ENCODE assay signal across 17 cellular contexts in genomic region chr16:57575468-57576277, GRCh38. TPM values are rescaled to one million over a fixed set of nuclear protein-coding genes. Genes with fewer than 3 reads are reported as not detected.
DNase-seq lines count a peak whose midpoint lies in the region; ATAC-seq, FAIRE-seq and TF ChIP-seq lines count a peak whose summit lies in the region.
"Had no signal": no experiment of that assay in that cellular context is flagged by ENCODE, and none has a peak within 500 bp of the region (broad histone marks: within the 10 kb centered on the region; RNA-seq: fewer than 3 reads in every experiment).

No MANE protein-coding gene starts in this region.

- DNase-seq in activated CD4-positive, alpha-beta T cell treated with anti-CD3 and anti-CD28 coated beads, Interleukin-2, amount 10 ng/mL, durations not matched to agents 24 days and 14 days = no peak
- no peak for DNase-seq in activated CD4-positive, alpha-beta T cell treated with anti-CD3 and anti-CD28 coated beads, Interleukin-2, amount 50 U/mL, for 48 hours
- DNase-seq in GM12891 (ENCODE audit: insufficient read length, low spot score) = no peak
- no peak for DNase-seq in activated T-helper 2 cell treated with anti-CD3 and anti-CD28 coated beads, Interferon-gamma antibody, Interleukin-2, Interleukin-4, amounts not matched to agents 10 μg/mL and 5 μg/mL and 100 μg/mL, durations not matched to agents 14 hours and 24 hours and 36 hours (ENCODE audit: low spot score)
- DNase-seq in natural killer cell treated with Interleukin-12 subunit alpha and Interleukin-12 subunit beta and Interleukin-15 and Interleukin-18, amount 100 ng/mL, for 72 hours (ENCODE audit: low spot score) = no peak
- no peak for DNase-seq in stimulated activated CD4-positive, alpha-beta T cell treated with anti-CD3 and anti-CD28 coated beads, Interleukin-2, amount 100 ng/mL, for 48 hours
- DNase-seq in NCI-H1417 (lab: John Stamatoyannopoulos, UW) = no peak
- no peak for DNase-seq in activated gamma-delta T cell treated with Interleukin-2 at 50 U/mL for 16 hours
- DNase-seq: SIG-M5 had no signal

- H3K4me1 Mint-ChIP-seq in activated CD4-positive, alpha-beta T cell treated with anti-CD3 and anti-CD28 coated beads, Interleukin-2, amount 10 ng/mL, durations not matched to agents 24 days and 14 days = peaks cover 52% of the 10 kb centered on the region
- peaks cover 47% of the 10 kb centered on the region for H3K4me1 Mint-ChIP-seq in activated T-helper 2 cell treated with anti-CD3 and anti-CD28 coated beads, Interferon-gamma antibody, Interleukin-2, Interleukin-4, amounts not matched to agents 10 μg/mL and 5 μg/mL and 100 μg/mL, durations not matched to agents 14 hours and 24 hours and 36 hours (ENCODE audit: low read depth)
- peaks cover 62 to 69% of the 10 kb centered on the region in 2 donors for H3K4me1 Mint-ChIP-seq in natural killer cell treated with Interleukin-12 subunit alpha and Interleukin-12 subunit beta and Interleukin-15 and Interleukin-18, amount 100 ng/mL, for 72 hours (ENCODE audit: low read depth in 2 of 2)

- H3K27me3 Mint-ChIP-seq in activated CD4-positive, alpha-beta T cell treated with anti-CD3 and anti-CD28 coated beads, Interleukin-2, amount 10 ng/mL, durations not matched to agents 24 days and 14 days = no peaks in the 10 kb centered on the region
- H3K27me3 Mint-ChIP-seq in activated T-helper 2 cell treated with anti-CD3 and anti-CD28 coated beads, Interferon-gamma antibody, Interleukin-2, Interleukin-4, amounts not matched to agents 10 μg/mL and 5 μg/mL and 100 μg/mL, durations not matched to agents 14 hours and 24 hours and 36 hours (ENCODE audit: low read depth) = peaks cover 2% of the 10 kb centered on the region
- no peaks in the 10 kb centered on the region for H3K27me3 Mint-ChIP-seq in natural killer cell treated with Interleukin-12 subunit alpha and Interleukin-12 subunit beta and Interleukin-15 and Interleukin-18, amount 100 ng/mL, for 72 hours
- H3K27me3 Mint-ChIP-seq: activated naive CD8-positive, alpha-beta T cell; B cell; stimulated activated naive CD8-positive, alpha-beta T cell treated with anti-CD3 and anti-CD28 coated beads, Interleukin-15, Interleukin-2, amounts not matched to agents 100 ng/mL and 50 ng/mL, for 24 hours had no signal

- 0 out of 2 replicates have a peak, but pooled peaks have one; percentile 42 for TF ChIP-seq POLR2A in GM12891 (IDR thresholded peaks at IDR 0.05; ENCODE audit: low read depth, low read length)

- no peaks in the 10 kb centered on the region for H3K36me3 Mint-ChIP-seq in activated CD4-positive, alpha-beta T cell treated with anti-CD3 and anti-CD28 coated beads, Interleukin-2, amount 10 ng/mL, durations not matched to agents 24 days and 14 days (ENCODE audit: low read depth)
- H3K36me3 Mint-ChIP-seq in activated T-helper 2 cell treated with anti-CD3 and anti-CD28 coated beads, Interferon-gamma antibody, Interleukin-2, Interleukin-4, amounts not matched to agents 10 μg/mL and 5 μg/mL and 100 μg/mL, durations not matched to agents 14 hours and 24 hours and 36 hours (ENCODE audit: low read depth) = no peaks in the 10 kb centered on the region
- peaks cover 8% of the 10 kb centered on the region for H3K36me3 Mint-ChIP-seq in natural killer cell treated with Interleukin-12 subunit alpha and Interleukin-12 subunit beta and Interleukin-15 and Interleukin-18, amount 100 ng/mL, for 72 hours
- H3K36me3 Mint-ChIP-seq: activated naive CD8-positive, alpha-beta T cell had no signal

- H3K9me3 Mint-ChIP-seq in activated CD4-positive, alpha-beta T cell treated with anti-CD3 and anti-CD28 coated beads, Interleukin-2, amount 10 ng/mL, durations not matched to agents 24 days and 14 days = no peaks in the 10 kb centered on the region
- no peaks in the 10 kb centered on the region for H3K9me3 Mint-ChIP-seq in activated T-helper 2 cell treated with anti-CD3 and anti-CD28 coated beads, Interferon-gamma antibody, Interleukin-2, Interleukin-4, amounts not matched to agents 10 μg/mL and 5 μg/mL and 100 μg/mL, durations not matched to agents 14 hours and 24 hours and 36 hours
- H3K9me3 Mint-ChIP-seq in natural killer cell treated with Interleukin-12 subunit alpha and Interleukin-12 subunit beta and Interleukin-15 and Interleukin-18, amount 100 ng/mL, for 72 hours = no peaks in the 10 kb centered on the region
- H3K9me3 Mint-ChIP-seq: activated T-helper 1 cell treated with anti-CD3 and anti-CD28 coated beads, Interleukin-12 subunit alpha, Interleukin-12 subunit beta, Interleukin-2, Interleukin-4 antibody, amounts not matched to agents 30 ng/mL and 10 ng/mL and 1 ng/mL, durations not matched to agents 14 hours and 24 hours and 36 hours; stimulated activated naive CD8-positive, alpha-beta T cell treated with anti-CD3 and anti-CD28 coated beads, Interleukin-15, Interleukin-2, amounts not matched to agents 100 ng/mL and 50 ng/mL, for 24 hours had no signal

- intact Hi-C loops in activated CD4-positive, alpha-beta T cell treated with anti-CD3 and anti-CD28 coated beads, Interleukin-2, amount 10 ng/mL, durations not matched to agents 24 days and 14 days (cut with micrococcal nuclease) = loop anchor here (1.0 to 10.0 kb wide), 9 partner anchors 16 to 429 kb away; partner anchors contain the start of genes KATNB1 and KIFC3
- intact Hi-C loops in activated T-helper 2 cell treated with anti-CD3 and anti-CD28 coated beads, Interferon-gamma antibody, Interleukin-2, Interleukin-4, amounts not matched to agents 10 μg/mL and 5 μg/mL and 100 μg/mL, durations not matched to agents 14 hours and 24 hours and 36 hours (cut with micrococcal nuclease) = loop anchor here (1.0 to 10.0 kb wide), 5 partner anchors 16 to 425 kb away; partner anchors contain the start of genes USB1 and ZNF319

- ATAC-seq in natural killer cell treated with Interleukin-12 subunit alpha and Interleukin-12 subunit beta and Interleukin-15 and Interleukin-18, amount 100 ng/mL, for 72 hours = no peak

- no peak for FAIRE-seq in GM12891 (lab: Jason Lieb, UNC)
- FAIRE-seq: A204.1, TTC549 had no signal

- H3K4me3 Mint-ChIP-seq in activated CD4-positive, alpha-beta T cell treated with anti-CD3 and anti-CD28 coated beads, Interleukin-2, amount 10 ng/mL, durations not matched to agents 24 days and 14 days = no peak overlapping the region
- H3K4me3 Mint-ChIP-seq in activated T-helper 2 cell treated with anti-CD3 and anti-CD28 coated beads, Interferon-gamma antibody, Interleukin-2, Interleukin-4, amounts not matched to agents 10 μg/mL and 5 μg/mL and 100 μg/mL, durations not matched to agents 14 hours and 24 hours and 36 hours (ENCODE audit: low read depth) = no peak overlapping the region
- H3K4me3 Mint-ChIP-seq in natural killer cell treated with Interleukin-12 subunit alpha and Interleukin-12 subunit beta and Interleukin-15 and Interleukin-18, amount 100 ng/mL, for 72 hours = peak overlapping the region; percentile 49
- H3K4me3 Mint-ChIP-seq: activated naive CD8-positive, alpha-beta T cell; activated T-helper 1 cell treated with anti-CD3 and anti-CD28 coated beads, Interleukin-12 subunit alpha, Interleukin-12 subunit beta, Interleukin-2, Interleukin-4 antibody, amounts not matched to agents 30 ng/mL and 10 ng/mL and 1 ng/mL, durations not matched to agents 14 hours and 24 hours and 36 hours; B cell; stimulated activated naive CD8-positive, alpha-beta T cell treated with anti-CD3 and anti-CD28 coated beads, Interleukin-15, Interleukin-2, amounts not matched to agents 100 ng/mL and 50 ng/mL, for 24 hours had no signal

- peak overlapping the region; percentile 96 for H3K27ac Mint-ChIP-seq in activated CD4-positive, alpha-beta T cell treated with anti-CD3 and anti-CD28 coated beads, Interleukin-2, amount 10 ng/mL, durations not matched to agents 24 days and 14 days
- H3K27ac Mint-ChIP-seq in activated T-helper 2 cell treated with anti-CD3 and anti-CD28 coated beads, Interferon-gamma antibody, Interleukin-2, Interleukin-4, amounts not matched to agents 10 μg/mL and 5 μg/mL and 100 μg/mL, durations not matched to agents 14 hours and 24 hours and 36 hours = peak overlapping the region; percentile 25
- peak overlapping the region; percentile 97 for H3K27ac Mint-ChIP-seq in natural killer cell treated with Interleukin-12 subunit alpha and Interleukin-12 subunit beta and Interleukin-15 and Interleukin-18, amount 100 ng/mL, for 72 hours

TF ChIP-seq in GM12891, 5 proteins besides CTCF, POLR2A, EP300 and RAD21:
- TF ChIP-seq POLR2AphosphoS5 (IDR thresholded peaks at IDR 0.05; ENCODE audit: low read depth, low read length) (no peak; the same call in 1 of the 2 replicates), PAX5 (IDR thresholded peaks at IDR 0.05; ENCODE audit: insufficient read depth, low read length, severe bottlenecking) (no peak), POU2F2 (IDR thresholded peaks at IDR 0.05; ENCODE audit: low read depth, low read length) (no peak), TAF1 (IDR thresholded peaks at IDR 0.05; ENCODE audit: low read depth, low read length) (no peak), SPI1 (IDR thresholded peaks at IDR 0.05; ENCODE audit: low read depth, low read length) (no peak)

RNA-seq across cellular contexts. Expression of gene ADGRG5, which starts 33.2 kb away (rescaled TPM):
- 5.4 and 6.1 TPM in 2 replicates for total RNA-seq in activated CD4-positive, alpha-beta T cell treated with anti-CD3 and anti-CD28 coated beads, Interleukin-2, amount 10 ng/mL, durations not matched to agents 24 days and 14 days
- 58.0 TPM for polyA plus RNA-seq in GM12891 (2012; ENCODE audit: low read depth, missing spikeins)
- 2.1 and 2.8 TPM in 2 replicates for total RNA-seq in activated T-helper 2 cell treated with anti-CD3 and anti-CD28 coated beads, Interferon-gamma antibody, Interleukin-2, Interleukin-4, amounts not matched to agents 10 μg/mL and 5 μg/mL and 100 μg/mL, durations not matched to agents 14 hours and 24 hours and 36 hours
- total RNA-seq in natural killer cell treated with Interleukin-12 subunit alpha and Interleukin-12 subunit beta and Interleukin-15 and Interleukin-18, amount 100 ng/mL, for 72 hours = 10 to 100 TPM; 86.8 to 95.0 TPM
- total RNA-seq: GM23248 had no signal
- polyA plus RNA-seq: keratinocyte had no signal

RNA-seq across cellular contexts. Expression of gene CCDC102A, which starts 39.3 kb away (rescaled TPM):
- total RNA-seq in activated CD4-positive, alpha-beta T cell treated with anti-CD3 and anti-CD28 coated beads, Interleukin-2, amount 10 ng/mL, durations not matched to agents 24 days and 14 days = 6.0 and 6.7 TPM in 2 replicates
- polyA plus RNA-seq in GM12891 (2012; ENCODE audit: low read depth, missing spikeins) = 7.6 TPM
- 6.3 and 6.8 TPM in 2 replicates for total RNA-seq in activated T-helper 2 cell treated with anti-CD3 and anti-CD28 coated beads, Interferon-gamma antibody, Interleukin-2, Interleukin-4, amounts not matched to agents 10 μg/mL and 5 μg/mL and 100 μg/mL, durations not matched to agents 14 hours and 24 hours and 36 hours
- 10 to 100 TPM; 13.9 to 21.5 TPM for total RNA-seq in natural killer cell treated with Interleukin-12 subunit alpha and Interleukin-12 subunit beta and Interleukin-15 and Interleukin-18, amount 100 ng/mL, for 72 hours

RNA-seq across cellular contexts. Expression of gene ADGRG1, which starts 52.8 kb away (rescaled TPM):
- total RNA-seq in activated CD4-positive, alpha-beta T cell treated with anti-CD3 and anti-CD28 coated beads, Interleukin-2, amount 10 ng/mL, durations not matched to agents 24 days and 14 days = 3.8 and 4.8 TPM in 2 replicates
- 1.1 TPM for polyA plus RNA-seq in GM12891 (2012; ENCODE audit: low read depth, missing spikeins)
- total RNA-seq in activated T-helper 2 cell treated with anti-CD3 and anti-CD28 coated beads, Interferon-gamma antibody, Interleukin-2, Interleukin-4, amounts not matched to agents 10 μg/mL and 5 μg/mL and 100 μg/mL, durations not matched to agents 14 hours and 24 hours and 36 hours = 1.8 and 1.9 TPM in 2 replicates
- total RNA-seq in natural killer cell treated with Interleukin-12 subunit alpha and Interleukin-12 subunit beta and Interleukin-15 and Interleukin-18, amount 100 ng/mL, for 72 hours = 10 to 100 TPM in 1 of 2 donors, 1 to 10 TPM in 1; 4.8 to 13.7 TPM

Comparison
In these comparisons a context has a peak if more than half of its experiments do, and no peak if none do; other contexts are left out.
1. H3K27ac Mint-ChIP-seq: peak in every context shown above with its lines; median percentile 97 in natural killer cell treated with Interleukin-12 subunit alpha and Interleukin-12 subunit beta and Interleukin-15 and Interleukin-18, amount 100 ng/mL, for 72 hours; 96 in activated CD4-positive, alpha-beta T cell treated with anti-CD3 and anti-CD28 coated beads, Interleukin-2, amount 10 ng/mL, durations not matched to agents 24 days and 14 days; 25 in activated T-helper 2 cell treated with anti-CD3 and anti-CD28 coated beads, Interferon-gamma antibody, Interleukin-2, Interleukin-4, amounts not matched to agents 10 μg/mL and 5 μg/mL and 100 μg/mL, durations not matched to agents 14 hours and 24 hours and 36 hours.
2. RNA of gene ADGRG5, which starts 33.2 kb away (total RNA-seq): 86.8 to 95.0 TPM in natural killer cell treated with Interleukin-12 subunit alpha and Interleukin-12 subunit beta and Interleukin-15 and Interleukin-18, amount 100 ng/mL, for 72 hours; 5.4 to 6.1 TPM in activated CD4-positive, alpha-beta T cell treated with anti-CD3 and anti-CD28 coated beads, Interleukin-2, amount 10 ng/mL, durations not matched to agents 24 days and 14 days and 2.1 to 2.8 TPM in activated T-helper 2 cell treated with anti-CD3 and anti-CD28 coated beads, Interferon-gamma antibody, Interleukin-2, Interleukin-4, amounts not matched to agents 10 μg/mL and 5 μg/mL and 100 μg/mL, durations not matched to agents 14 hours and 24 hours and 36 hours; every median in the first group is over 10 times any median in the second.